ENCODE assay signal across 14 cellular contexts in genomic region chr3:183158113-183158512, GRCh38. TPM values are rescaled to one million over a fixed set of nuclear protein-coding genes. Genes with fewer than 3 reads are reported as not detected.
DNase-seq lines count a peak whose midpoint lies in the region; ATAC-seq lines count a peak whose summit lies in the region.
"Had no signal": no experiment of that assay in that cellular context is flagged by ENCODE, and none has a peak within 500 bp of the region (broad histone marks: within the 10 kb centered on the region; RNA-seq: fewer than 3 reads in every experiment).

No MANE protein-coding gene starts in this region.

- DNase-seq in activated CD4-positive, alpha-beta T cell treated with anti-CD3 and anti-CD28 coated beads, Interleukin-2, amount 10 ng/mL, durations not matched to agents 24 days and 14 days: no peak
- no peak for DNase-seq in activated CD4-positive, alpha-beta T cell treated with anti-CD3 and anti-CD28 coated beads, Interleukin-2, amount 10 ng/mL, durations not matched to agents 7 days and 5 days
- DNase-seq in pons (ENCODE audit: low spot score) (no peak), T-helper 9 cell (no peak), HUDEP-2 (lab: John Stamatoyannopoulos, UW; ENCODE audit: unreplicated experiment in 76 of 76) (no peak)
- DNase-seq: 8988T, adrenal gland, kidney, NCI-H1105 treated with DMSO at 0.1 percent for 48 hours, nephron progenitor cell had no signal

- no peak overlapping the region for H3K4me3 Mint-ChIP-seq in activated CD4-positive, alpha-beta T cell treated with anti-CD3 and anti-CD28 coated beads, Interleukin-2, amount 10 ng/mL, durations not matched to agents 24 days and 14 days
- no peak overlapping the region for H3K4me3 Mint-ChIP-seq in activated CD4-positive, alpha-beta T cell treated with anti-CD3 and anti-CD28 coated beads, Interleukin-2, amount 10 ng/mL, durations not matched to agents 7 days and 5 days
- no peak overlapping the region for H3K4me3 Mint-ChIP-seq in dendritic cell treated with granulocyte-macrophage colony-stimulating factor and Interleukin-4, amounts not matched to agents 40 ng/mL and 50 ng/mL, for 4 days
- H3K4me3 Mint-ChIP-seq: nephron progenitor cell had no signal

- peak; percentile 18 for ATAC-seq in GM21529 (IDR thresholded peaks at IDR 0.05; ENCODE audit: unreplicated experiment)
- ATAC-seq in HG03066 (IDR thresholded peaks at IDR 0.05; ENCODE audit: low read depth, unreplicated experiment): peak; percentile 22
- ATAC-seq: gastroesophageal sphincter had no signal

- intact Hi-C loops in activated CD4-positive, alpha-beta T cell treated with anti-CD3 and anti-CD28 coated beads, Interleukin-2, amount 10 ng/mL, durations not matched to agents 24 days and 14 days (cut with micrococcal nuclease): loop anchor here (1.0 to 5.0 kb wide), 6 partner anchors 21 to 366 kb away; partner anchors contain the start of gene ATP11B
- intact Hi-C loops in dendritic cell treated with granulocyte-macrophage colony-stimulating factor and Interleukin-4, amounts not matched to agents 40 ng/mL and 50 ng/mL, for 4 days (cut with micrococcal nuclease): no loop called here

- peaks cover 39% of the 10 kb centered on the region for H3K4me1 Mint-ChIP-seq in activated CD4-positive, alpha-beta T cell treated with anti-CD3 and anti-CD28 coated beads, Interleukin-2, amount 10 ng/mL, durations not matched to agents 24 days and 14 days
- H3K4me1 Mint-ChIP-seq in activated CD4-positive, alpha-beta T cell treated with anti-CD3 and anti-CD28 coated beads, Interleukin-2, amount 10 ng/mL, durations not matched to agents 7 days and 5 days: peaks cover 35% of the 10 kb centered on the region
- peaks cover 44% of the 10 kb centered on the region for H3K4me1 Mint-ChIP-seq in dendritic cell treated with granulocyte-macrophage colony-stimulating factor and Interleukin-4, amounts not matched to agents 40 ng/mL and 50 ng/mL, for 4 days (ENCODE audit: low read depth)

- H3K36me3 Mint-ChIP-seq in activated CD4-positive, alpha-beta T cell treated with anti-CD3 and anti-CD28 coated beads, Interleukin-2, amount 10 ng/mL, durations not matched to agents 24 days and 14 days (ENCODE audit: low read depth): peaks cover 15% of the 10 kb centered on the region
- peaks cover 19% of the 10 kb centered on the region for H3K36me3 Mint-ChIP-seq in activated CD4-positive, alpha-beta T cell treated with anti-CD3 and anti-CD28 coated beads, Interleukin-2, amount 10 ng/mL, durations not matched to agents 7 days and 5 days (ENCODE audit: low read depth)
- H3K36me3 Mint-ChIP-seq in dendritic cell treated with granulocyte-macrophage colony-stimulating factor and Interleukin-4, amounts not matched to agents 40 ng/mL and 50 ng/mL, for 4 days (ENCODE audit: low read depth): no peaks in the 10 kb centered on the region

- H3K27me3 Mint-ChIP-seq in activated CD4-positive, alpha-beta T cell treated with anti-CD3 and anti-CD28 coated beads, Interleukin-2, amount 10 ng/mL, durations not matched to agents 24 days and 14 days: no peaks in the 10 kb centered on the region
- no peaks in the 10 kb centered on the region for H3K27me3 Mint-ChIP-seq in activated CD4-positive, alpha-beta T cell treated with anti-CD3 and anti-CD28 coated beads, Interleukin-2, amount 10 ng/mL, durations not matched to agents 7 days and 5 days
- H3K27me3 Mint-ChIP-seq in dendritic cell treated with granulocyte-macrophage colony-stimulating factor and Interleukin-4, amounts not matched to agents 40 ng/mL and 50 ng/mL, for 4 days: peaks cover 46% of the 10 kb centered on the region

- H3K27ac Mint-ChIP-seq in activated CD4-positive, alpha-beta T cell treated with anti-CD3 and anti-CD28 coated beads, Interleukin-2, amount 10 ng/mL, durations not matched to agents 24 days and 14 days: peak overlapping the region; percentile 57
- no peak overlapping the region for H3K27ac Mint-ChIP-seq in activated CD4-positive, alpha-beta T cell treated with anti-CD3 and anti-CD28 coated beads, Interleukin-2, amount 10 ng/mL, durations not matched to agents 7 days and 5 days
- H3K27ac Mint-ChIP-seq in dendritic cell treated with granulocyte-macrophage colony-stimulating factor and Interleukin-4, amounts not matched to agents 40 ng/mL and 50 ng/mL, for 4 days: peak overlapping the region; percentile 56
- H3K27ac Mint-ChIP-seq: nephron progenitor cell had no signal

- no peaks in the 10 kb centered on the region for H3K9me3 Mint-ChIP-seq in activated CD4-positive, alpha-beta T cell treated with anti-CD3 and anti-CD28 coated beads, Interleukin-2, amount 10 ng/mL, durations not matched to agents 24 days and 14 days
- no peaks in the 10 kb centered on the region for H3K9me3 Mint-ChIP-seq in activated CD4-positive, alpha-beta T cell treated with anti-CD3 and anti-CD28 coated beads, Interleukin-2, amount 10 ng/mL, durations not matched to agents 7 days and 5 days
- H3K9me3 Mint-ChIP-seq in dendritic cell treated with granulocyte-macrophage colony-stimulating factor and Interleukin-4, amounts not matched to agents 40 ng/mL and 50 ng/mL, for 4 days: no peaks in the 10 kb centered on the region

- POLR2A ChIA-PET in activated CD4-positive, alpha-beta T cell treated with anti-CD3 and anti-CD28 coated beads, Interleukin-2, amount 10 ng/mL, durations not matched to agents 7 days and 5 days (lab: Charles Lee): no interaction called here

- CTCF ChIA-PET in activated CD4-positive, alpha-beta T cell treated with anti-CD3 and anti-CD28 coated beads, Interleukin-2, amount 10 ng/mL, durations not matched to agents 7 days and 5 days (lab: Charles Lee): interaction anchor here (0.6 to 0.9 kb wide), 2 partner anchors 8 to 284 kb away, joined by 3 to 5 read pairs; no protein-coding TSS in a partner anchor

RNA-seq across cellular contexts. Expression of gene LAMP3, which starts 4.4 kb away (rescaled TPM):
- total RNA-seq in activated CD4-positive, alpha-beta T cell treated with anti-CD3 and anti-CD28 coated beads, Interleukin-2, amount 10 ng/mL, durations not matched to agents 24 days and 14 days: 4.1 and 6.1 TPM in 2 replicates
- total RNA-seq in activated CD4-positive, alpha-beta T cell treated with anti-CD3 and anti-CD28 coated beads, Interleukin-2, amount 10 ng/mL, durations not matched to agents 7 days and 5 days: 10 to 100 TPM; 16.3 to 23.2 TPM

RNA-seq across cellular contexts. Expression of gene MCCC1, which starts 58.8 kb away (rescaled TPM):
- total RNA-seq in activated CD4-positive, alpha-beta T cell treated with anti-CD3 and anti-CD28 coated beads, Interleukin-2, amount 10 ng/mL, durations not matched to agents 24 days and 14 days: 25.4 and 27.5 TPM in 2 replicates
- 10 to 100 TPM; 24.0 to 25.1 TPM for total RNA-seq in activated CD4-positive, alpha-beta T cell treated with anti-CD3 and anti-CD28 coated beads, Interleukin-2, amount 10 ng/mL, durations not matched to agents 7 days and 5 days
